In genomic region chr6:11634948-11635347, GRCh38 we compare ENCODE assay signal across 23 cellular contexts.
"Had no signal": no experiment of that assay in that cellular context is flagged by ENCODE, and none has a peak within 500 bp of the region (broad histone marks: within the 10 kb centered on the region; RNA-seq: fewer than 3 reads in every experiment).

No MANE protein-coding gene starts in this region.

- DNase-seq: islet precursor cell; left ventricle myocardium inferior; naive B cell; natural killer cell; nephron progenitor cell; occipital lobe; right lobe of liver; spleen; stimulated activated CD4-positive, alpha-beta T cell treated with anti-CD3 and anti-CD28 coated beads, Interleukin-4, amount 100 ng/mL, for 24 hours; stimulated activated naive CD4-positive, alpha-beta T cell; tibial artery; trophoblast cell; upper lobe of right lung had no signal

- FAIRE-seq: urothelium cell line had no signal

- H3K27me3 ChIP-seq: hepatocyte, neural progenitor cell, neutrophil, right atrium auricular region, right lobe of liver, spleen, suprapubic skin, tibial artery, upper lobe of right lung had no signal

- ATAC-seq: natural killer cell; right lobe of liver; stimulated activated effector memory CD8-positive, alpha-beta T cell treated with anti-CD3 and anti-CD28 coated beads, Interleukin-12 subunit alpha, Interleukin-12 subunit beta, amount 100 ng/mL, for 72 hours; upper lobe of right lung had no signal

- H3K27ac ChIP-seq: left ventricle myocardium inferior, neural progenitor cell, neutrophil, right atrium auricular region, right lobe of liver, skin epidermis, spleen, suprapubic skin, thoracic aorta, tibial artery, upper lobe of right lung had no signal

- H3K4me1 ChIP-seq: left ventricle myocardium inferior, right atrium auricular region, suprapubic skin had no signal

- H3K9me3 ChIP-seq: left ventricle myocardium inferior, neutrophil, right atrium auricular region, right lobe of liver, spleen, suprapubic skin, thoracic aorta, tibial artery, upper lobe of right lung had no signal

- H3K4me3 ChIP-seq: hepatocyte, left ventricle myocardium inferior, lung, neural progenitor cell, right atrium auricular region, right lobe of liver, skin epidermis, spleen, suprapubic skin, thoracic aorta, tibial artery, upper lobe of right lung had no signal

- H3K36me3 ChIP-seq: left ventricle myocardium inferior, neural progenitor cell, neutrophil, right atrium auricular region, right lobe of liver, spleen, suprapubic skin, thoracic aorta, tibial artery, upper lobe of right lung had no signal
